ENCODE assay signal across 1 cellular context in genomic region chr16:90031931-90032663, GRCh38.
A peak's percentile ranks its signal among the peaks of the same experiment; 100 is the strongest.
TF ChIP-seq lines count a peak whose summit lies in the region.

No MANE protein-coding gene starts in this region.

TF ChIP-seq in K562, 482 proteins besides CTCF, POLR2A, EP300 and RAD21 (continues in another document):
- TF ChIP-seq SREBF1 (IDR thresholded peaks at IDR 0.05; ENCODE audit: borderline replicate concordance, low read depth, low read length) (no peak), ZNF431 (CRISPR knock-in tag; IDR thresholded peaks at IDR 0.05) (peak; percentile 64; the same call in 1 of the 2 replicates), HNRNPLL (IDR thresholded peaks at IDR 0.05; ENCODE audit: low read depth, low read length, poor library complexity, severe bottlenecking) (peak; percentile 18), SPI1 (IDR thresholded peaks at IDR 0.05; ENCODE audit: borderline replicate concordance, low read depth, low read length) (no peak), ZC3H4 (CRISPR knock-in tag; IDR thresholded peaks at IDR 0.05; ENCODE audit: borderline replicate concordance) (peak; percentile 70; the same call in 1 of the 2 replicates), STAG1 (CRISPR knock-in tag; IDR thresholded peaks at IDR 0.05; ENCODE audit: borderline replicate concordance) (peak; percentile 91), ZNF445 (CRISPR knock-in tag; IDR thresholded peaks at IDR 0.05; ENCODE audit: low read depth) (no peak), KHSRP (IDR thresholded peaks at IDR 0.05) (no peak), NEUROD1 (IDR thresholded peaks at IDR 0.05; ENCODE audit: borderline replicate concordance, low read depth, low read length, partially characterized antibody) (no peak), MBD2 (IDR thresholded peaks at IDR 0.05; ENCODE audit: borderline replicate concordance, low read depth) (no peak), JUN (IDR thresholded peaks at IDR 0.05; ENCODE audit: borderline replicate concordance, low read depth, low read length) (no peak), JUN (CRISPR knock-in tag; IDR thresholded peaks at IDR 0.05; ENCODE audit: borderline replicate concordance) (peak; percentile 92; the same call in 1 of the 2 replicates), SNIP1 (IDR thresholded peaks at IDR 0.05; ENCODE audit: low read depth) (no peak), TEAD4 (IDR thresholded peaks at IDR 0.05; ENCODE audit: low read length) (0 out of 2 replicates have a peak, but pooled peaks have one; percentile 22), TEAD4 (CRISPR knock-in tag; IDR thresholded peaks at IDR 0.05; ENCODE audit: borderline replicate concordance) (peak; percentile 91; the same call in 1 of the 2 replicates), FOXK2 (conservative IDR thresholded peaks at IDR 0.05 in 1 of 2, IDR thresholded peaks at IDR 0.05 in 1 of 2; ENCODE audit: low read depth in 2 of 2) (no peak), ZNF785 (CRISPR knock-in tag; IDR thresholded peaks at IDR 0.05) (no peak), ZBTB26 (CRISPR knock-in tag; IDR thresholded peaks at IDR 0.05) (no peak), HMGN3 (IDR thresholded peaks at IDR 0.05; ENCODE audit: borderline replicate concordance, extremely low read depth, insufficient read length, low read depth, low read length) (no peak), ZNF124 (CRISPR knock-in tag; IDR thresholded peaks at IDR 0.05) (no peak), ZNF507 (tag; conservative IDR thresholded peaks at IDR 0.05) (no peak), ZNF511 (CRISPR knock-in tag; IDR thresholded peaks at IDR 0.05) (peak; percentile 39; the same call in 1 of the 2 replicates), TEAD2 (tag; IDR thresholded peaks at IDR 0.05) (0 out of 2 replicates have a peak, but pooled peaks have one; percentile 9), GMEB1 (CRISPR knock-in tag; IDR thresholded peaks at IDR 0.05) (no peak), CBFB (CRISPR knock-in tag; IDR thresholded peaks at IDR 0.05) (peak; percentile 96), NR4A1 (CRISPR knock-in tag; IDR thresholded peaks at IDR 0.05) (no peak), NR4A1 (tag; IDR thresholded peaks at IDR 0.05) (no peak), HBP1 (CRISPR knock-in tag; IDR thresholded peaks at IDR 0.05) (no peak), HEY1 (CRISPR knock-in tag; IDR thresholded peaks at IDR 0.05; ENCODE audit: borderline replicate concordance) (no peak), ZNF77 (CRISPR knock-in tag; IDR thresholded peaks at IDR 0.05) (no peak), ZEB2 (IDR thresholded peaks at IDR 0.05) (peak; percentile 100), DMBX1 (CRISPR knock-in tag; IDR thresholded peaks at IDR 0.05; ENCODE audit: borderline replicate concordance) (no peak), ZBED1 (IDR thresholded peaks at IDR 0.05) (no peak), THAP12 (CRISPR knock-in tag; IDR thresholded peaks at IDR 0.05) (no peak), ZBTB2 (IDR thresholded peaks at IDR 0.05) (peak; percentile 82), CTBP1 (IDR thresholded peaks at IDR 0.05; ENCODE audit: borderline replicate concordance) (peak; percentile 97), TARDBP (IDR thresholded peaks at IDR 0.05) (no peak), POLR3G (IDR thresholded peaks at IDR 0.05; ENCODE audit: extremely low read depth, insufficient read length, insufficient replicate concordance) (no peak), YBX1 (IDR thresholded peaks at IDR 0.05) (no peak), SMARCA5 (IDR thresholded peaks at IDR 0.05) (peak; percentile 57; the same call in 1 of the 2 replicates), AFF1 (IDR thresholded peaks at IDR 0.05; ENCODE audit: low read depth in 1 of 2, partially characterized antibody in 2 of 2) (peak in 1 of 2 experiments; percentile 77), ID3 (CRISPR knock-in tag; IDR thresholded peaks at IDR 0.05) (no peak), ID3 (tag; IDR thresholded peaks at IDR 0.05) (no peak), DEAF1 (CRISPR knock-in tag; IDR thresholded peaks at IDR 0.05) (no peak), HMGXB4 (CRISPR knock-in tag; IDR thresholded peaks at IDR 0.05) (0 out of 2 replicates have a peak, but pooled peaks have one; percentile 24), RBM25 (IDR thresholded peaks at IDR 0.05; ENCODE audit: low read depth, low read length, severe bottlenecking) (no peak), MCM3 (IDR thresholded peaks at IDR 0.05) (no peak), E2F6 (IDR thresholded peaks at IDR 0.05; ENCODE audit: borderline replicate concordance in 1 of 2, extremely low read depth in 1 of 2, insufficient read depth in 1 of 2, insufficient read length in 1 of 2, low read depth in 1 of 2, low read length in 1 of 2, poor library complexity in 1 of 2, severe bottlenecking in 1 of 2) (no peak)
